Comparison of ENCODE assay signal across 33 cellular contexts in genomic region chr21:9763807-9764206, GRCh38.
"Had no signal": no experiment of that assay in that cellular context is flagged by ENCODE, and none has a peak within 500 bp of the region (broad histone marks: within the 10 kb centered on the region; RNA-seq: fewer than 3 reads in every experiment).

No MANE protein-coding gene starts in this region.

- H3K4me3 ChIP-seq: coronary artery, dorsolateral prefrontal cortex, esophagus muscularis mucosa, gastrocnemius medialis had no signal

- H3K9me3 ChIP-seq: gastrocnemius medialis had no signal

- H3K27me3 Mint-ChIP-seq: activated B cell treated with CpG ODN at 0.5 μM for 24 hours; activated CD4-positive, alpha-beta memory T cell treated with anti-CD3 and anti-CD28 coated beads for 36 hours; activated CD4-positive, alpha-beta T cell treated with anti-CD3 and anti-CD28 coated beads for 36 hours; activated CD4-positive, alpha-beta T cell treated with anti-CD3 and anti-CD28 coated beads, Interleukin-2, amount 10 ng/mL, durations not matched to agents 24 days and 14 days; activated CD8-positive, alpha-beta memory T cell treated with anti-CD3 and anti-CD28 coated beads, Interleukin-2, amount 10 ng/mL, durations not matched to agents 7 days and 5 days; activated naive CD4-positive, alpha-beta T cell treated with anti-CD3 and anti-CD28 coated beads, Interleukin-2, amount 50 U/mL, for 24 hours; central memory CD8-positive, alpha-beta T cell; dendritic cell treated with granulocyte-macrophage colony-stimulating factor and Interleukin-4, amounts not matched to agents 40 ng/mL and 50 ng/mL, for 4 days; T-cell had no signal

- DNase-seq: activated B cell treated with CpG ODN at 0.5 μM for 24 hours; activated CD4-positive, alpha-beta memory T cell treated with anti-CD3 and anti-CD28 coated beads for 36 hours; activated CD4-positive, alpha-beta T cell treated with anti-CD3 and anti-CD28 coated beads for 36 hours; activated CD4-positive, alpha-beta T cell treated with anti-CD3 and anti-CD28 coated beads, Interleukin-2, amount 10 ng/mL, durations not matched to agents 24 days and 14 days; activated CD8-positive, alpha-beta memory T cell treated with anti-CD3 and anti-CD28 coated beads, Interleukin-2, amount 10 ng/mL, durations not matched to agents 7 days and 5 days; activated CD8-positive, alpha-beta memory T cell treated with anti-CD3 and anti-CD28 coated beads, Interleukin-2, amount 50 U/mL, for 4 hours; activated CD8-positive, alpha-beta T cell treated with anti-CD3 and anti-CD28 coated beads, Interleukin-2, amount 10 ng/mL, durations not matched to agents 7 days and 5 days; activated effector memory CD4-positive, alpha-beta T cell treated with anti-CD3 and anti-CD28 coated beads, Interleukin-2, amount 50 U/mL, for 16 hours; activated naive CD4-positive, alpha-beta T cell treated with anti-CD3 and anti-CD28 coated beads for 36 hours; activated T-cell treated with anti-CD3 and anti-CD28 coated beads, Interleukin-2, amount 50 U/mL, for 1 hour; activated T-cell treated with anti-CD3 and anti-CD28 coated beads, Interleukin-2, amount 50 U/mL, for 48 hours; amniotic stem cell; anterior cingulate cortex; brain microvascular endothelial cell; dorsolateral prefrontal cortex; effector memory CD4-positive, alpha-beta T cell; erythroblast; foreskin keratinocyte; gastrocnemius medialis; glutamatergic neuron; SW 1271; T-cell; T1000; WERI-Rb-1 had no signal

- ATAC-seq: activated CD4-positive, alpha-beta T cell treated with anti-CD3 and anti-CD28 coated beads for 36 hours; activated CD4-positive, CD25-positive, alpha-beta regulatory T cell treated with anti-CD3 and anti-CD28 coated beads, Interleukin-2, amount 50 U/mL, for 24 hours; activated CD8-positive, alpha-beta memory T cell treated with anti-CD3 and anti-CD28 coated beads, Interleukin-2, amount 10 ng/mL, durations not matched to agents 7 days and 5 days; activated CD8-positive, alpha-beta T cell treated with anti-CD3 and anti-CD28 coated beads, Interleukin-2, amount 10 ng/mL, durations not matched to agents 7 days and 5 days; foreskin keratinocyte; gastrocnemius medialis; T-cell had no signal

- H3K27ac Mint-ChIP-seq: activated B cell treated with CpG ODN at 0.5 μM for 24 hours; activated CD4-positive, alpha-beta memory T cell treated with anti-CD3 and anti-CD28 coated beads for 36 hours; activated CD4-positive, alpha-beta T cell treated with anti-CD3 and anti-CD28 coated beads for 36 hours; activated CD4-positive, alpha-beta T cell treated with anti-CD3 and anti-CD28 coated beads, Interleukin-2, amount 10 ng/mL, durations not matched to agents 24 days and 14 days; activated CD8-positive, alpha-beta memory T cell treated with anti-CD3 and anti-CD28 coated beads, Interleukin-2, amount 10 ng/mL, durations not matched to agents 7 days and 5 days; activated CD8-positive, alpha-beta T cell treated with anti-CD3 and anti-CD28 coated beads, Interleukin-2, amount 10 ng/mL, durations not matched to agents 7 days and 5 days; activated naive CD4-positive, alpha-beta T cell treated with anti-CD3 and anti-CD28 coated beads for 36 hours; activated naive CD4-positive, alpha-beta T cell treated with anti-CD3 and anti-CD28 coated beads, Interleukin-2, amount 50 U/mL, for 24 hours; activated T-helper 1 cell treated with anti-CD3 and anti-CD28 coated beads, Interleukin-12 subunit alpha, Interleukin-12 subunit beta, Interleukin-2, Interleukin-4 antibody, amounts not matched to agents 30 ng/mL and 10 ng/mL and 1 ng/mL, durations not matched to agents 14 hours and 24 hours and 36 hours; activated T-helper 2 cell treated with anti-CD3 and anti-CD28 coated beads, Interferon-gamma antibody, Interleukin-2, Interleukin-4, amounts not matched to agents 10 μg/mL and 5 μg/mL and 100 μg/mL, durations not matched to agents 14 hours and 24 hours and 36 hours; dendritic cell treated with granulocyte-macrophage colony-stimulating factor and Interleukin-4, amounts not matched to agents 40 ng/mL and 50 ng/mL, for 4 days; T-cell; T-helper 1 cell treated with Interleukin-12 subunit alpha and Interleukin-12 subunit beta and Interleukin-4 antibody, amounts not matched to agents 30 μg/mL and 1 μg/mL, for 36 hours had no signal

- H3K36me3 ChIP-seq: brain microvascular endothelial cell, esophagus muscularis mucosa, gastrocnemius medialis, WERI-Rb-1 had no signal

- H3K4me3 Mint-ChIP-seq: activated B cell treated with CpG ODN at 0.5 μM for 24 hours; activated CD4-positive, alpha-beta memory T cell treated with anti-CD3 and anti-CD28 coated beads for 36 hours; activated CD4-positive, alpha-beta T cell treated with anti-CD3 and anti-CD28 coated beads for 36 hours; activated CD4-positive, alpha-beta T cell treated with anti-CD3 and anti-CD28 coated beads, Interleukin-2, amount 10 ng/mL, durations not matched to agents 24 days and 14 days; activated CD8-positive, alpha-beta memory T cell treated with anti-CD3 and anti-CD28 coated beads, Interleukin-2, amount 10 ng/mL, durations not matched to agents 7 days and 5 days; activated CD8-positive, alpha-beta T cell treated with anti-CD3 and anti-CD28 coated beads, Interleukin-2, amount 10 ng/mL, durations not matched to agents 7 days and 5 days; activated naive CD4-positive, alpha-beta T cell treated with anti-CD3 and anti-CD28 coated beads for 36 hours; activated naive CD4-positive, alpha-beta T cell treated with anti-CD3 and anti-CD28 coated beads, Interleukin-2, amount 50 U/mL, for 24 hours; activated T-helper 1 cell treated with anti-CD3 and anti-CD28 coated beads, Interleukin-12 subunit alpha, Interleukin-12 subunit beta, Interleukin-2, Interleukin-4 antibody, amounts not matched to agents 30 ng/mL and 10 ng/mL and 1 ng/mL, durations not matched to agents 14 hours and 24 hours and 36 hours; central memory CD8-positive, alpha-beta T cell; dendritic cell treated with granulocyte-macrophage colony-stimulating factor and Interleukin-4, amounts not matched to agents 40 ng/mL and 50 ng/mL, for 4 days; T-cell; T-helper 1 cell treated with Interleukin-12 subunit alpha and Interleukin-12 subunit beta and Interleukin-4 antibody, amounts not matched to agents 30 μg/mL and 1 μg/mL, for 36 hours had no signal

- H3K4me1 Mint-ChIP-seq: activated B cell treated with CpG ODN at 0.5 μM for 24 hours; activated CD4-positive, alpha-beta T cell treated with anti-CD3 and anti-CD28 coated beads for 36 hours; activated CD4-positive, alpha-beta T cell treated with anti-CD3 and anti-CD28 coated beads, Interleukin-2, amount 10 ng/mL, durations not matched to agents 24 days and 14 days; activated CD8-positive, alpha-beta memory T cell treated with anti-CD3 and anti-CD28 coated beads, Interleukin-2, amount 10 ng/mL, durations not matched to agents 7 days and 5 days; activated naive CD4-positive, alpha-beta T cell treated with anti-CD3 and anti-CD28 coated beads, Interleukin-2, amount 50 U/mL, for 24 hours; central memory CD8-positive, alpha-beta T cell; T-cell had no signal

- H3K36me3 Mint-ChIP-seq: activated CD4-positive, alpha-beta memory T cell treated with anti-CD3 and anti-CD28 coated beads for 36 hours; activated CD8-positive, alpha-beta memory T cell treated with anti-CD3 and anti-CD28 coated beads, Interleukin-2, amount 10 ng/mL, durations not matched to agents 7 days and 5 days; activated naive CD4-positive, alpha-beta T cell treated with anti-CD3 and anti-CD28 coated beads, Interleukin-2, amount 50 U/mL, for 24 hours; T-cell had no signal

- H3K27ac ChIP-seq: brain microvascular endothelial cell, coronary artery, dorsolateral prefrontal cortex, esophagus muscularis mucosa, foreskin keratinocyte, gastrocnemius medialis, WERI-Rb-1 had no signal

- H3K9me3 Mint-ChIP-seq: activated B cell treated with CpG ODN at 0.5 μM for 24 hours; activated CD4-positive, alpha-beta memory T cell treated with anti-CD3 and anti-CD28 coated beads for 36 hours; activated CD4-positive, alpha-beta T cell treated with anti-CD3 and anti-CD28 coated beads, Interleukin-2, amount 10 ng/mL, durations not matched to agents 24 days and 14 days; activated naive CD4-positive, alpha-beta T cell treated with anti-CD3 and anti-CD28 coated beads for 36 hours; activated naive CD4-positive, alpha-beta T cell treated with anti-CD3 and anti-CD28 coated beads, Interleukin-2, amount 50 U/mL, for 24 hours; activated T-helper 1 cell treated with anti-CD3 and anti-CD28 coated beads, Interleukin-12 subunit alpha, Interleukin-12 subunit beta, Interleukin-2, Interleukin-4 antibody, amounts not matched to agents 30 ng/mL and 10 ng/mL and 1 ng/mL, durations not matched to agents 14 hours and 24 hours and 36 hours; activated T-helper 2 cell treated with anti-CD3 and anti-CD28 coated beads, Interferon-gamma antibody, Interleukin-2, Interleukin-4, amounts not matched to agents 10 μg/mL and 5 μg/mL and 100 μg/mL, durations not matched to agents 14 hours and 24 hours and 36 hours; central memory CD8-positive, alpha-beta T cell; dendritic cell treated with granulocyte-macrophage colony-stimulating factor and Interleukin-4, amounts not matched to agents 40 ng/mL and 50 ng/mL, for 4 days; T-cell; T-helper 1 cell treated with Interleukin-12 subunit alpha and Interleukin-12 subunit beta and Interleukin-4 antibody, amounts not matched to agents 30 μg/mL and 1 μg/mL, for 36 hours had no signal

- H3K27me3 ChIP-seq: brain microvascular endothelial cell, foreskin keratinocyte, gastrocnemius medialis had no signal

- H3K4me1 ChIP-seq: esophagus muscularis mucosa, foreskin keratinocyte, gastrocnemius medialis had no signal
